7 cellular contexts compared by ENCODE assay signal in genomic region chr11:35144103-35144741, GRCh38. TPM values are rescaled to one million over a fixed set of nuclear protein-coding genes. Genes with fewer than 3 reads are reported as not detected.
DNase-seq lines count a peak whose midpoint lies in the region; ATAC-seq and TF ChIP-seq lines count a peak whose summit lies in the region.

No MANE protein-coding gene starts in this region.

- no peak overlapping the region for H2AFZ ChIP-seq in PC-9

- ATAC-seq in GM18907 (IDR thresholded peaks at IDR 0.05; ENCODE audit: unreplicated experiment) (peak; percentile 66), HG03025 (IDR thresholded peaks at IDR 0.05; ENCODE audit: low FRiP score, unreplicated experiment) (peak; percentile 40)
- peak; percentile 56 for ATAC-seq in activated naive CD8-positive, alpha-beta T cell treated with anti-CD3 and anti-CD28 coated beads, Interleukin-2, amount 10 ng/mL, durations not matched to agents 7 days and 5 days (ENCODE audit: low read depth)

- intact Hi-C loops in PC-9 (cut with micrococcal nuclease; ENCODE audit: unreplicated experiment): loop anchor here (1.0 to 10.0 kb wide), 8 partner anchors 22 to 247 kb away; no protein-coding TSS in a partner anchor

- H3K79me2 ChIP-seq in PC-9 (ENCODE audit: low read depth): peaks cover 100% of the 10 kb centered on the region

- CTCF ChIA-PET in PC-9 (lab: Charles Lee): interaction anchor here (0.6 to 1.0 kb wide), 2 partner anchors 34 to 127 kb away, joined by 3 to 4 read pairs; no protein-coding TSS in a partner anchor

- TF ChIP-seq CTCF in PC-9 (conservative IDR thresholded peaks at IDR 0.05): no peak

- H3K4me1 ChIP-seq in PC-9 (replicated peaks; ENCODE audit: insufficient read depth) (peaks cover 85% of the 10 kb centered on the region), muscle layer of duodenum (ENCODE audit: control insufficient read depth in 1 of 2, insufficient read depth in 2 of 2, low read length in 2 of 2) (peaks cover 30 to 40% of the 10 kb centered on the region in 2 donors)

- POLR2A ChIA-PET in PC-9 (lab: Charles Lee; ENCODE audit: unreplicated experiment): interaction anchor here (0.6 to 0.7 kb wide), 2 partner anchors 134 to 1042 kb away, joined by 6 to 7 read pairs; no protein-coding TSS in a partner anchor
- POLR2A ChIA-PET in activated naive CD8-positive, alpha-beta T cell treated with anti-CD3 and anti-CD28 coated beads, Interleukin-2, amount 10 ng/mL, durations not matched to agents 7 days and 5 days (lab: Charles Lee): interaction anchor here (0.6 to 1.5 kb wide), 10 partner anchors 16 to 100 kb away, joined by 3 to 8 read pairs (median 3); no protein-coding TSS in a partner anchor

- peak overlapping the region; percentile 97 for H3K4me2 ChIP-seq in PC-9

- H3K27me3 ChIP-seq in PC-9 (ENCODE audit: insufficient read depth, low read depth) (no peaks in the 10 kb centered on the region), muscle layer of duodenum (ENCODE audit: low read depth, low read length) (no peaks in the 10 kb centered on the region)

- H3K27me3 Mint-ChIP-seq in activated naive CD8-positive, alpha-beta T cell treated with anti-CD3 and anti-CD28 coated beads, Interleukin-2, amount 10 ng/mL, durations not matched to agents 7 days and 5 days: no peaks in the 10 kb centered on the region

- H3F3A ChIP-seq in PC-9 (ENCODE audit: insufficient read depth, low read depth): peaks cover 80% of the 10 kb centered on the region

- H3K9me3 Mint-ChIP-seq in activated naive CD8-positive, alpha-beta T cell treated with anti-CD3 and anti-CD28 coated beads, Interleukin-2, amount 10 ng/mL, durations not matched to agents 7 days and 5 days: no peaks in the 10 kb centered on the region

- peaks cover 33% of the 10 kb centered on the region for H4K20me1 ChIP-seq in PC-9 (ENCODE audit: insufficient read depth)

- H3K36me3 ChIP-seq in PC-9 (ENCODE audit: low read depth) (peaks cover 65% of the 10 kb centered on the region), muscle layer of duodenum (ENCODE audit: control insufficient read depth in 1 of 2, insufficient read depth in 2 of 2, low read length in 2 of 2) (peaks cover 0 to 8% of the 10 kb centered on the region in 2 donors)

- H3K4me1 Mint-ChIP-seq in activated naive CD8-positive, alpha-beta T cell treated with anti-CD3 and anti-CD28 coated beads, Interleukin-2, amount 10 ng/mL, durations not matched to agents 7 days and 5 days: peaks cover 74% of the 10 kb centered on the region

- H3K9me2 ChIP-seq in PC-9 (ENCODE audit: insufficient read depth): no peaks in the 10 kb centered on the region

- H3K27ac ChIP-seq in PC-9: peak overlapping the region; percentile 91
- H3K27ac ChIP-seq in muscle layer of duodenum (ENCODE audit: low read length): peak overlapping the region; percentile 70

- no TSS peak for BruUV-seq in PC-9 (replicated peaks; lab: Mats Ljungman, UMichigan)

- H3K27ac Mint-ChIP-seq in activated naive CD8-positive, alpha-beta T cell treated with anti-CD3 and anti-CD28 coated beads, Interleukin-2, amount 10 ng/mL, durations not matched to agents 7 days and 5 days: peak overlapping the region; percentile 89

- H3K9me3 ChIP-seq in PC-9 (ENCODE audit: insufficient read depth, low read depth) (0 out of 2 replicates have a peak, but pooled peaks cover 3% of the 10 kb centered on the region), muscle layer of duodenum (ENCODE audit: control insufficient read depth in 1 of 2, low read length in 2 of 2) (no peaks in the 10 kb centered on the region)

- H3K4me3 ChIP-seq in PC-9 (peak overlapping the region; percentile 70), muscle layer of duodenum (ENCODE audit: low read depth in 1 of 2, low read length in 2 of 2) (peak overlapping the region; percentile 40 to 43)

- peaks cover 50% of the 10 kb centered on the region for H3K36me3 Mint-ChIP-seq in activated naive CD8-positive, alpha-beta T cell treated with anti-CD3 and anti-CD28 coated beads, Interleukin-2, amount 10 ng/mL, durations not matched to agents 7 days and 5 days

- peak; percentile 69 to 91 for DNase-seq in PC-9
- peak; percentile 66 for DNase-seq in activated naive CD8-positive, alpha-beta T cell treated with anti-CD3 and anti-CD28 coated beads, Interleukin-2, amount 10 ng/mL, durations not matched to agents 7 days and 5 days
- DNase-seq in NCI-H128 (lab: John Stamatoyannopoulos, UW; ENCODE audit: unreplicated experiment): no peak
- no peak for DNase-seq in NCI-H2227 treated with DMSO at 0.1 percent for 48 hours (lab: John Stamatoyannopoulos, UW)

- peak overlapping the region; percentile 80 for H3K4me3 Mint-ChIP-seq in activated naive CD8-positive, alpha-beta T cell treated with anti-CD3 and anti-CD28 coated beads, Interleukin-2, amount 10 ng/mL, durations not matched to agents 7 days and 5 days

RNA-seq across cellular contexts. Expression of gene CD44, which starts 5.3 kb away (rescaled TPM):
- 775 and 872 TPM in 2 replicates for total RNA-seq in PC-9 (2021)
- 100 to 1,000 TPM; 551 to 555 TPM for total RNA-seq in activated naive CD8-positive, alpha-beta T cell treated with anti-CD3 and anti-CD28 coated beads, Interleukin-2, amount 10 ng/mL, durations not matched to agents 7 days and 5 days

Comparison
In these comparisons a context has a peak if more than half of its experiments do, and no peak if none do; other contexts are left out.
1. DNase-seq: peak in PC-9 (2 of 2) and activated naive CD8-positive, alpha-beta T cell treated with anti-CD3 and anti-CD28 coated beads, Interleukin-2, amount 10 ng/mL, durations not matched to agents 7 days and 5 days (single experiment); none in NCI-H128 (single experiment) and NCI-H2227 treated with DMSO at 0.1 percent for 48 hours (single experiment).
2. Peak in every context shown above with its lines, with median percentiles within 50 percentile points of each other: ATAC-seq.